Comparison of ENCODE assay signal across 8 cellular contexts in genomic region chr1:36398370-36398977, GRCh38. TPM values are rescaled to one million over a fixed set of nuclear protein-coding genes. Genes with fewer than 3 reads are reported as not detected.
DNase-seq lines count a peak whose midpoint lies in the region; ATAC-seq, FAIRE-seq and TF ChIP-seq lines count a peak whose summit lies in the region.

No MANE protein-coding gene starts in this region.

- H3K4me3 ChIP-seq in heart left ventricle = peak overlapping the region in 7 of 12 donors; percentile 68 to 99 (median 82)
- peak overlapping the region; percentile 99 for H3K4me3 ChIP-seq in adipocyte (ENCODE audit: low read length)
- no peak overlapping the region for H3K4me3 ChIP-seq in upper lobe of right lung

- peak overlapping the region; percentile 96 for H3K27ac Mint-ChIP-seq in memory B cell

- H3K36me3 ChIP-seq in heart left ventricle (peaks cover 0 to 9% (median 6%) of the 10 kb centered on the region in 9 donors), adipocyte (ENCODE audit: control insufficient read depth, insufficient read depth, low read length, severe bottlenecking) (peaks cover 6% of the 10 kb centered on the region), upper lobe of right lung (peaks cover 8% of the 10 kb centered on the region)

- no peak for TF ChIP-seq CTCF in heart left ventricle (IDR thresholded peaks at IDR 0.05)
- no peak for TF ChIP-seq CTCF in upper lobe of right lung (IDR thresholded peaks at IDR 0.05)

- H3K9ac ChIP-seq in adipocyte (ENCODE audit: low read length) = peak overlapping the region; percentile 97

- H3K27ac ChIP-seq in heart left ventricle (peak overlapping the region in 8 of 12 donors; percentile 85 to 98 (median 92)), upper lobe of right lung (peak overlapping the region; percentile 87)

- H3K36me3 Mint-ChIP-seq in memory B cell = peaks cover 6% of the 10 kb centered on the region

- H3K4me1 ChIP-seq in heart left ventricle (peaks cover 0 to 44% (median 14%) of the 10 kb centered on the region in 12 donors), adipocyte (ENCODE audit: control insufficient read depth, insufficient read depth, low read length) (peaks cover 14% of the 10 kb centered on the region), upper lobe of right lung (peaks cover 18% of the 10 kb centered on the region)

- DNase-seq in heart left ventricle = no peak
- DNase-seq in left ventricle myocardium superior = no peak
- DNase-seq in adipocyte (ENCODE audit: low read depth) = no peak
- DNase-seq in memory B cell (ENCODE audit: low spot score in 2 of 2) = no peak
- no peak for DNase-seq in upper lobe of right lung
- DNase-seq in NCI-H446 treated with DMSO at 0.1 percent for 48 hours (lab: John Stamatoyannopoulos, UW) = no peak
- no peak for DNase-seq in HTR-8/SVneo (ENCODE audit: insufficient read length, low spot score)
- no peak for DNase-seq in Kasumi-1 (lab: John Stamatoyannopoulos, UW)

- no peak for TF ChIP-seq POLR2A in heart left ventricle (IDR thresholded peaks at IDR 0.05)

- intact Hi-C loops in heart left ventricle (cut with DNase I) (loop anchor here in 1 of 10 donors (5.0 kb wide), 1 partner anchor 176 kb away; the partner anchor contains the start of gene THRAP3), left ventricle myocardium superior (cut with micrococcal nuclease) (no loop called here), upper lobe of right lung (cut with DNase I) (no loop called here)

- no peak for ATAC-seq in heart left ventricle
- no peak for ATAC-seq in left ventricle myocardium superior
- ATAC-seq in memory B cell (ENCODE audit: low read depth) = no peak
- no peak for ATAC-seq in upper lobe of right lung

- no peaks in the 10 kb centered on the region for H3K27me3 Mint-ChIP-seq in memory B cell

- no peak overlapping the region for H3K4me3 Mint-ChIP-seq in memory B cell

- FAIRE-seq in HTR-8/SVneo (lab: Jason Lieb, UNC) = no peak

- H3K9me3 Mint-ChIP-seq in memory B cell = no peaks in the 10 kb centered on the region

- 83 to 91% (median 87%) methylated on average over 7 of the region's 7 CpGs for WGBS in heart left ventricle, 4 donors

- H3K4me1 Mint-ChIP-seq in memory B cell = peaks cover 27% of the 10 kb centered on the region

- H3K9me3 ChIP-seq in heart left ventricle (no peaks in the 10 kb centered on the region), adipocyte (ENCODE audit: control insufficient read depth, low read length) (no peaks in the 10 kb centered on the region), upper lobe of right lung (no peaks in the 10 kb centered on the region)

- no peaks in the 10 kb centered on the region for H3K27me3 ChIP-seq in heart left ventricle
- no peaks in the 10 kb centered on the region for H3K27me3 ChIP-seq in adipocyte (replicated peaks; ENCODE audit: control insufficient read depth, insufficient read depth, low read length)
- H3K27me3 ChIP-seq in upper lobe of right lung = no peaks in the 10 kb centered on the region

RNA-seq across cellular contexts. Expression of gene LSM10, which starts 0.8 kb away (rescaled TPM):
- total RNA-seq in heart left ventricle (10 to 100 TPM; 39.1 to 68.7 (median 49.7) TPM), left ventricle myocardium superior (58.7 TPM), upper lobe of right lung (39.4 TPM)
- polyA plus RNA-seq in heart left ventricle = 10 to 100 TPM; 72.7 to 95.9 TPM

RNA-seq across cellular contexts. Expression of gene STK40, which starts 12.8 kb away (rescaled TPM):
- total RNA-seq in heart left ventricle (100 to 1,000 TPM in 1 of 9 donors, 10 to 100 TPM in 8; 50.4 to 114 (median 59.4) TPM), left ventricle myocardium superior (78.4 TPM), upper lobe of right lung (78.9 TPM)
- polyA plus RNA-seq in heart left ventricle = 10 to 100 TPM; 27.9 to 75.2 TPM

RNA-seq across cellular contexts. Expression of gene OSCP1, which starts 51.8 kb away (rescaled TPM):
- total RNA-seq in heart left ventricle (10 to 100 TPM in 1 of 9 donors, 1 to 10 TPM in 8; 5.1 to 10.3 (median 6.0) TPM), left ventricle myocardium superior (3.8 TPM), upper lobe of right lung (8.2 TPM)
- polyA plus RNA-seq in heart left ventricle = 10 to 100 TPM in 1 of 2 donors, 1 to 10 TPM in 1; 3.8 to 11.5 TPM
